ENCODE assay signal across 8 cellular contexts in genomic region chr13:52455677-52456041, GRCh38. TPM values are rescaled to one million over a fixed set of nuclear protein-coding genes. Genes with fewer than 3 reads are reported as not detected.
DNase-seq lines count a peak whose midpoint lies in the region; ATAC-seq, FAIRE-seq and TF ChIP-seq lines count a peak whose summit lies in the region.

No MANE protein-coding gene starts in this region.

- H3K9me3 Mint-ChIP-seq in activated naive CD8-positive, alpha-beta T cell (ENCODE audit: low read depth) = no peaks in the 10 kb centered on the region

- H3K4me3 Mint-ChIP-seq in activated naive CD8-positive, alpha-beta T cell = peak overlapping the region; percentile 88

- peaks cover 24% of the 10 kb centered on the region for H3K4me1 Mint-ChIP-seq in activated naive CD8-positive, alpha-beta T cell (ENCODE audit: low read depth)

- H3K9me2 ChIP-seq in GM23248 (ENCODE audit: insufficient read depth) (no peaks in the 10 kb centered on the region), SK-N-SH (no peaks in the 10 kb centered on the region)

- H3K4me1 ChIP-seq in GM23248 (ENCODE audit: insufficient read depth) = peaks cover 18% of the 10 kb centered on the region
- H3K4me1 ChIP-seq in SK-N-SH (ENCODE audit: control insufficient read depth in 1 of 2, insufficient read depth in 2 of 2, low read depth in 1 of 2, low read length in 1 of 2) = peaks cover 7 to 18% of the 10 kb centered on the region in 2 experiments; a peak in 3 of 4 replicates
- H3K4me1 ChIP-seq in pancreas = peaks cover 0 to 14% (median 0%) of the 10 kb centered on the region in 3 donors
- H3K4me1 ChIP-seq in thyroid gland = peaks cover 5 to 15% of the 10 kb centered on the region in 2 donors

- no peaks in the 10 kb centered on the region for H3K27me3 Mint-ChIP-seq in activated naive CD8-positive, alpha-beta T cell

- H3K4me3 ChIP-seq in GM23248 (peak overlapping the region; percentile 98), SK-N-SH (ENCODE audit: low read depth in 2 of 2, low read length in 1 of 2) (peak overlapping the region; percentile 82 to 86), pancreas (peak overlapping the region; percentile 56 to 75 (median 73)), thyroid gland (replicated peaks in 1 of 3) (peak overlapping the region; percentile 43 to 65 (median 64))

- WGBS in GM23248 (ENCODE audit: low coverage in 1 of 2, low lambda C conversion rate in 2 of 2, missing lambda C conversion rate in 2 of 2), 2 experiments = 1 to 2% methylated on average over 29 to 34 of the region's 37 CpGs
- 6% methylated on average over 2 of the region's 37 CpGs for WGBS in SK-N-SH (ENCODE audit: low lambda C conversion rate)
- WGBS in pancreas, 2 donors = 0 to 1% methylated on average over 36 to 37 of the region's 37 CpGs
- WGBS in thyroid gland, 2 donors = 0% methylated on average over 6 to 17 of the region's 37 CpGs

- CTCF ChIA-PET in SK-N-SH (lab: Yijun Ruan, JAX) = interaction anchor here (1.0 to 1.7 kb wide), 4 partner anchors 9 to 746 kb away, joined by 3 to 4 read pairs (median 3); no protein-coding TSS in a partner anchor

- H3K27me3 ChIP-seq in GM23248 (replicated peaks; ENCODE audit: insufficient read depth) = no peaks in the 10 kb centered on the region
- H3K27me3 ChIP-seq in SK-N-SH (ENCODE audit: insufficient read depth) = no peaks in the 10 kb centered on the region
- no peaks in the 10 kb centered on the region for H3K27me3 ChIP-seq in pancreas
- H3K27me3 ChIP-seq in thyroid gland = no peaks in the 10 kb centered on the region

- in situ Hi-C loops in GM23248 (cut with MboI) = no loop called here

- peak overlapping the region; percentile 82 for H3K27ac Mint-ChIP-seq in activated naive CD8-positive, alpha-beta T cell

- ATAC-seq in Right ventricle myocardium inferior (peak; percentile 57), pancreas (peak; percentile 61 to 74 (median 71))

- H2AFZ ChIP-seq in GM23248 (peak overlapping the region; percentile 94), SK-N-SH (ENCODE audit: low read depth) (peak overlapping the region; percentile 71)

- no peaks in the 10 kb centered on the region for H3K9me3 ChIP-seq in GM23248 (ENCODE audit: low read depth)
- H3K9me3 ChIP-seq in SK-N-SH = no peaks in the 10 kb centered on the region
- H3K9me3 ChIP-seq in pancreas = no peaks in the 10 kb centered on the region
- no peaks in the 10 kb centered on the region for H3K9me3 ChIP-seq in thyroid gland

- TF ChIP-seq POLR2A in thyroid gland (IDR thresholded peaks at IDR 0.05) = no peak

- no peak for TF ChIP-seq CTCF in SK-N-SH (IDR thresholded peaks at IDR 0.05)
- TF ChIP-seq CTCF in pancreas (IDR thresholded peaks at IDR 0.05) = no peak
- TF ChIP-seq CTCF in thyroid gland (IDR thresholded peaks at IDR 0.05) = no peak

- H3F3A ChIP-seq in GM23248 (ENCODE audit: insufficient read depth) (peaks cover 4% of the 10 kb centered on the region; the same call in 1 of the 2 replicates), SK-N-SH (replicated peaks; ENCODE audit: insufficient read depth) (no peaks in the 10 kb centered on the region)

- peaks cover under 1% of the 10 kb centered on the region for H3K36me3 Mint-ChIP-seq in activated naive CD8-positive, alpha-beta T cell

- peak overlapping the region; percentile 85 for H3K27ac ChIP-seq in GM23248
- H3K27ac ChIP-seq in SK-N-SH (ENCODE audit: low read depth in 2 of 2, low read length in 1 of 2) = peak overlapping the region; percentile 77 to 92
- peak overlapping the region; percentile 47 to 87 (median 78) for H3K27ac ChIP-seq in pancreas
- peak overlapping the region; percentile 19 to 82 (median 72) for H3K27ac ChIP-seq in thyroid gland

- H3K4me2 ChIP-seq in GM23248 (ENCODE audit: unreplicated experiment) = peak overlapping the region; percentile 99
- H3K4me2 ChIP-seq in SK-N-SH = peak overlapping the region; percentile 80

- no peaks in the 10 kb centered on the region for H3K36me3 ChIP-seq in GM23248 (ENCODE audit: low read depth)
- H3K36me3 ChIP-seq in SK-N-SH (replicated peaks in 1 of 2; ENCODE audit: control insufficient read depth in 1 of 2, insufficient read depth in 2 of 2, low read length in 1 of 2) = peaks cover 3 to 9% of the 10 kb centered on the region in 2 experiments
- no peaks in the 10 kb centered on the region for H3K36me3 ChIP-seq in pancreas
- H3K36me3 ChIP-seq in thyroid gland = no peaks in the 10 kb centered on the region

- H4K20me1 ChIP-seq in GM23248 (ENCODE audit: insufficient read depth) (no peaks in the 10 kb centered on the region), SK-N-SH (ENCODE audit: insufficient read depth) (peaks cover 3% of the 10 kb centered on the region; the same call in 1 of the 2 replicates)

- intact Hi-C loops in Right ventricle myocardium inferior (cut with DNase I) = no loop called here
- intact Hi-C loops in pancreas (cut with DNase I) = no loop called here
- intact Hi-C loops in thyroid gland (cut with DNase I) = no loop called here

- peaks cover 52% of the 10 kb centered on the region for H3K79me2 ChIP-seq in GM23248 (ENCODE audit: insufficient read depth)
- H3K79me2 ChIP-seq in SK-N-SH (ENCODE audit: insufficient read depth) = peaks cover 49% of the 10 kb centered on the region

- no peak for TF ChIP-seq EP300 in SK-N-SH (IDR thresholded peaks at IDR 0.05; ENCODE audit: borderline replicate concordance in 1 of 2, low read depth in 1 of 2, low read length in 1 of 2)

- no peak for FAIRE-seq in pancreas (lab: Jason Lieb, UNC)

- POLR2A ChIA-PET in SK-N-SH (lab: Yijun Ruan, JAX) = interaction anchor here (0.6 kb wide), 1 partner anchor 8 kb away, joined by 3 read pairs; no protein-coding TSS in a partner anchor

- DNase-seq in DMS79 (lab: John Stamatoyannopoulos, UW) (peak; percentile 22), GM23248 (peak; percentile 81), LoVo (ENCODE audit: low spot score) (peak; percentile 83), SK-N-SH (peak; percentile 93), Right ventricle myocardium inferior (ENCODE audit: missing footprints) (peak; percentile 88), pancreas (peak; percentile 51 to 86 (median 68)), thyroid gland (peak; percentile 71 to 73)

- H3K9ac ChIP-seq in GM23248 (peak overlapping the region; percentile 88), SK-N-SH (peak overlapping the region; percentile 66)

- no peak for TF ChIP-seq RAD21 in SK-N-SH (IDR thresholded peaks at IDR 0.05; ENCODE audit: low read length)

TF ChIP-seq in SK-N-SH, 30 proteins besides CTCF, POLR2A, EP300 and RAD21 (continues in another document):
- TF ChIP-seq REST (IDR thresholded peaks at IDR 0.05; ENCODE audit: low read depth, low read length) = no peak

RNA-seq across cellular contexts. Expression of gene CKAP2, which starts 0.4 kb away (rescaled TPM):
- 24.2 and 25.2 TPM in 2 replicates for total RNA-seq in GM23248 (2014; rRNA removed; shearing (Covaris generic))
- polyA plus RNA-seq in GM23248 (2016; fragmentation: Nextera tagmentation; extraction: Ambion mirVana) (34.4 and 37.6 TPM in 2 replicates), SK-N-SH (2012; rRNA removed) (7.1 TPM in 2 replicates), pancreas (1 to 10 TPM in 1 of 2 donors, under 1 TPM in 1; 0.49 to 1.0 TPM)
- 12.4 and 15.4 TPM in 2 replicates for polyA plus RNA-seq in SK-N-SH (2012; cell fraction: cytosol; rRNA removed)
- polyA plus RNA-seq in SK-N-SH (2012; cell fraction: nucleus; rRNA removed) = 3.9 and 8.4 TPM in 2 replicates
- total RNA-seq in Right ventricle myocardium inferior (7.1 TPM), pancreas (1 to 10 TPM; 1.3 to 6.2 (median 2.5) TPM), thyroid gland (10 to 100 TPM in 3 of 4 donors, 1 to 10 TPM in 1; 8.7 to 14.3 (median 11.4) TPM)

RNA-seq across cellular contexts. Expression of gene VPS36, which starts 5.2 kb away (rescaled TPM):
- total RNA-seq in GM23248 (2014; rRNA removed; shearing (Covaris generic)) = 34.7 and 55.1 TPM in 2 replicates
- 34.6 and 42.6 TPM in 2 replicates for polyA plus RNA-seq in GM23248 (2016; fragmentation: Nextera tagmentation; extraction: Ambion mirVana)
- 9.9 and 14.5 TPM in 2 replicates for polyA plus RNA-seq in SK-N-SH (2012; rRNA removed)
- 10.2 and 13.1 TPM in 2 replicates for polyA plus RNA-seq in SK-N-SH (2012; cell fraction: cytosol; rRNA removed)
- polyA plus RNA-seq in SK-N-SH (2012; cell fraction: nucleus; rRNA removed) = 25.8 and 48.0 TPM in 2 replicates
- total RNA-seq in Right ventricle myocardium inferior = 24.1 TPM
- 10 to 100 TPM; 14.6 to 23.5 (median 17.2) TPM for total RNA-seq in pancreas
- 10 to 100 TPM; 10.5 to 17.3 TPM for polyA plus RNA-seq in pancreas
- 10 to 100 TPM; 59.9 to 87.8 (median 66.4) TPM for total RNA-seq in thyroid gland

RNA-seq across cellular contexts. Expression of gene THSD1, which starts 49.7 kb away (rescaled TPM):
- total RNA-seq in GM23248 (2014; rRNA removed; shearing (Covaris generic)) = 11.4 and 11.6 TPM in 2 replicates
- polyA plus RNA-seq in GM23248 (2016; fragmentation: Nextera tagmentation; extraction: Ambion mirVana) (11.5 and 12.0 TPM in 2 replicates), SK-N-SH (2012; rRNA removed) (8.9 and 10.1 TPM in 2 replicates), pancreas (1 to 10 TPM in 1 of 2 donors, under 1 TPM in 1; 0.99 to 1.9 TPM)
- 6.2 and 8.1 TPM in 2 replicates for polyA plus RNA-seq in SK-N-SH (2012; cell fraction: cytosol; rRNA removed)
- 12.0 and 14.6 TPM in 2 replicates for polyA plus RNA-seq in SK-N-SH (2012; cell fraction: nucleus; rRNA removed)
- total RNA-seq in Right ventricle myocardium inferior (4.6 TPM), pancreas (1 to 10 TPM in 3 of 6 donors, under 1 TPM in 3; 0.41 to 1.8 (median 0.91) TPM), thyroid gland (10 to 100 TPM in 1 of 4 donors, 1 to 10 TPM in 3; 6.1 to 12.8 (median 7.9) TPM)

Comparison
In these comparisons a context has a peak if more than half of its experiments do, and no peak if none do; other contexts are left out.
1. Peak in every context shown above with its lines: DNase-seq, ATAC-seq, H3K4me3 ChIP-seq and H3K27ac ChIP-seq.
2. DNase-seq: peak in every context shown above with its lines; median percentile 93 in SK-N-SH; 88 in Right ventricle myocardium inferior; 83 in LoVo; 81 in GM23248; 72 in thyroid gland; 68 in pancreas; 22 in DMS79.